In genomic region chr1:28091043-28091781, GRCh38 we compare ENCODE assay signal across 8 cellular contexts. TPM values are rescaled to one million over a fixed set of nuclear protein-coding genes. Genes with fewer than 3 reads are reported as not detected.
DNase-seq lines count a peak whose midpoint lies in the region; ATAC-seq lines count a peak whose summit lies in the region.

No MANE protein-coding gene starts in this region.

- peaks cover 2% of the 10 kb centered on the region for H3K36me3 Mint-ChIP-seq in T-helper 17 cell (ENCODE audit: low read depth)

- DNase-seq in GM04504 (ENCODE audit: low read depth), result peak; percentile 42
- DNase-seq in NCI-H1105 (lab: John Stamatoyannopoulos, UW), result peak; percentile 64
- DNase-seq in T-helper 17 cell, result peak; percentile 55 to 71 (median 58)
- peak; percentile 58 for DNase-seq in amniotic epithelial cell (ENCODE audit: low read depth)
- DNase-seq in hepatic stellate cell (ENCODE audit: low spot score), result peak; percentile 64
- DNase-seq in stimulated activated CD4-positive, alpha-beta T cell treated with anti-CD3 and anti-CD28 coated beads, Interleukin-12 subunit alpha, Interleukin-12 subunit beta, amount 100 ng/mL, for 4 hours, result peak; percentile 76

- ATAC-seq in T-helper 17 cell (no peak), GM21528 (IDR thresholded peaks at IDR 0.05; ENCODE audit: low FRiP score, unreplicated experiment) (no peak), HG02623 (IDR thresholded peaks at IDR 0.05; ENCODE audit: unreplicated experiment) (no peak)

- H3K4me1 Mint-ChIP-seq in T-helper 17 cell, result peaks cover 21% of the 10 kb centered on the region

- H3K27me3 Mint-ChIP-seq in T-helper 17 cell, result peaks cover 4% of the 10 kb centered on the region

- peak overlapping the region; percentile 71 for H3K27ac Mint-ChIP-seq in T-helper 17 cell

- peak overlapping the region; percentile 77 for H3K4me3 Mint-ChIP-seq in T-helper 17 cell

- no peaks in the 10 kb centered on the region for H3K9me3 ChIP-seq in T-helper 17 cell (ENCODE audit: control insufficient read depth, low read length, poor library complexity, severe bottlenecking)

RNA-seq across cellular contexts. Expression of gene EYA3, which starts 2.8 kb away (rescaled TPM):
- 10 to 100 TPM; 12.5 to 13.8 TPM for total RNA-seq in T-helper 17 cell
